ENCODE assay signal across 8 cellular contexts in the genomic region with DNA sequence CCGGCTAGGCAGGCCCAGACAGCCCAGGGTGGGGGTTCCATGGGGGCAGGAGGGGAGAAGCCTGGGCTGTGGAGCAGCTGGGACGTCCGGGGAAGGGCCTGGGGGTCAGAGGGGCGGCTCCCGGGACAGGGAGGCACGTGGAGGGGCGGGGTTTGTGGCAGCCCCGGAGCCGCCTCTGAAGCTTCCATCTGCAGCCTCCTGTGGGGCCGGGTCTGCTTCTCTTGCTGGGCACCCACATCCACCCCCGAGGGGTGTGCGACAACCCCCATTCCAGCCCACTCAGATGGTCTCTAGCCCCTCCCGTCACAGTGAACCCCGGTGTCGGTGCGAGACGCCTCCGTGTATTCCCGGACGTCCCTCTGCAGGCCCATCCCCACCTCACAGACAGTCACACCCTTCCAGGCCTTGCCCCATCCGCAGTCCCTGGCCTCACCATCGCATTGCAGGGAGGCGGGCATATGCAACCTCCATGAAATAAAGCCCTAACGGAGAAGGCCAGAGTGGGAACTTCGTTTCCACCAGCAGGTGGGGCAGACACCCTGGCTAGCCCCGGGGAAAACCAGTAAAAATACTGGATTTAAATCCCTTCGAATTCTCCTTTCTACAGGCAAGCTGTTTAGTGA. TPM values are rescaled to one million over a fixed set of nuclear protein-coding genes. Genes with fewer than 3 reads are reported as not detected.
DNase-seq lines count a peak whose midpoint lies in the region; ATAC-seq, FAIRE-seq and TF ChIP-seq lines count a peak whose summit lies in the region.
"Not testable (repeated sequence)": the region's sequence is repeated elsewhere in the genome, so short reads cannot be mapped to it uniquely, and the experiment has no call there.

No MANE protein-coding gene starts in this region.

- H3K27me3 ChIP-seq in DOHH2 (ENCODE audit: control insufficient read depth, low read length); heart left ventricle: not testable (repeated sequence)

- WGBS in heart left ventricle, 4 donors = 30 to 61% (median 47%) methylated on average over 4 to 8 of the region's 27 CpGs; no CpG with 5 or more reads in 1 of the 4 donors

- H3K79me2 ChIP-seq in DOHH2 (ENCODE audit: control insufficient read depth, low read length) = peaks cover 23% of the 10 kb centered on the region

- peak overlapping the region; percentile 43 for H3K4me2 ChIP-seq in DOHH2 (ENCODE audit: low read length)

- peaks cover 14% of the 10 kb centered on the region for H3K9me3 Mint-ChIP-seq in stimulated activated memory B cell treated with anti-CD40 and anti-IgM and Interleukin-4, amounts not matched to agents 10 μg/mL and 1 μg/mL and 100 μg/mL, for 72 hours

- intact Hi-C loops in heart left ventricle (cut with DNase I) = loop anchor here in 5 of 10 donors (10.0 kb wide), 1 partner anchor 125 kb away; no protein-coding TSS in a partner anchor

- peak overlapping the region; percentile 32 for H3K4me3 ChIP-seq in DOHH2 (ENCODE audit: low read length)
- not testable (repeated sequence) for H3K4me3 ChIP-seq in heart left ventricle

- H3K4me1 ChIP-seq in DOHH2 (ENCODE audit: control insufficient read depth, low read length) = peaks cover 49% of the 10 kb centered on the region
- not testable (repeated sequence) for H3K4me1 ChIP-seq in heart left ventricle

- not testable (repeated sequence) for H3F3A ChIP-seq in DOHH2 (ENCODE audit: control insufficient read depth, insufficient read depth)

- H3K27me3 Mint-ChIP-seq in stimulated activated memory B cell treated with anti-CD40 and anti-IgM and Interleukin-4, amounts not matched to agents 10 μg/mL and 1 μg/mL and 100 μg/mL, for 72 hours = not testable (repeated sequence)

- peaks cover 30% of the 10 kb centered on the region for H3K4me1 Mint-ChIP-seq in stimulated activated memory B cell treated with anti-CD40 and anti-IgM and Interleukin-4, amounts not matched to agents 10 μg/mL and 1 μg/mL and 100 μg/mL, for 72 hours

- H3K9me3 ChIP-seq in DOHH2 (ENCODE audit: control insufficient read depth, insufficient read depth, low read length); heart left ventricle: not testable (repeated sequence)

- not testable (repeated sequence) for TF ChIP-seq CTCF in DOHH2 (IDR thresholded peaks at IDR 0.05; ENCODE audit: low read depth, low read length, poor library complexity, severe bottlenecking); heart left ventricle (IDR thresholded peaks at IDR 0.05)

- not testable (repeated sequence) for H3K27ac Mint-ChIP-seq in stimulated activated memory B cell treated with anti-CD40 and anti-IgM and Interleukin-4, amounts not matched to agents 10 μg/mL and 1 μg/mL and 100 μg/mL, for 72 hours

- not testable (repeated sequence) for H3K36me3 ChIP-seq in DOHH2 (ENCODE audit: control insufficient read depth, low read length); heart left ventricle

- not testable (repeated sequence) for DNase-seq in GM19239 (ENCODE audit: insufficient read length, low spot score); heart left ventricle

- FAIRE-seq in GM19239 (lab: Jason Lieb, UNC) (peak; percentile 100), TTC549 (lab: Jason Lieb, UNC) (peak; percentile 47)

- peak overlapping the region; percentile 43 for H3K4me3 Mint-ChIP-seq in stimulated activated memory B cell treated with anti-CD40 and anti-IgM and Interleukin-4, amounts not matched to agents 10 μg/mL and 1 μg/mL and 100 μg/mL, for 72 hours

- not testable (repeated sequence) for H3K9me2 ChIP-seq in DOHH2 (replicated peaks; ENCODE audit: control insufficient read depth, low read length)

- H3K36me3 Mint-ChIP-seq in stimulated activated memory B cell treated with anti-CD40 and anti-IgM and Interleukin-4, amounts not matched to agents 10 μg/mL and 1 μg/mL and 100 μg/mL, for 72 hours = peaks cover 14% of the 10 kb centered on the region

- peak overlapping the region; percentile 95 for H3K27ac ChIP-seq in DOHH2 (ENCODE audit: low read depth, low read length)
- H3K27ac ChIP-seq in heart left ventricle = not testable (repeated sequence)

- ATAC-seq in GM21576 (IDR thresholded peaks at IDR 0.05; ENCODE audit: unreplicated experiment) (peak; percentile 44), HG02943 (IDR thresholded peaks at IDR 0.05; ENCODE audit: low read depth, unreplicated experiment) (peak; percentile 60), HG03442 (IDR thresholded peaks at IDR 0.05; ENCODE audit: unreplicated experiment) (peak; percentile 55), heart left ventricle (peak in 3 of 4 donors; percentile 8 to 45 (median 14))
- ATAC-seq in stimulated activated memory B cell treated with anti-CD40 and anti-IgM and Interleukin-4, amounts not matched to agents 10 μg/mL and 1 μg/mL and 100 μg/mL, for 72 hours = peak; percentile 88

- H4K20me1 ChIP-seq in DOHH2 (ENCODE audit: control insufficient read depth, insufficient read depth, low read depth, low read length) = not testable (repeated sequence)

- TF ChIP-seq POLR2A in heart left ventricle (IDR thresholded peaks at IDR 0.05) = not testable (repeated sequence)

RNA-seq across cellular contexts. Expression of a gene that starts 33.8 kb away (rescaled TPM):
- 1 to 10 TPM; 1.0 to 4.4 (median 2.0) TPM for total RNA-seq in heart left ventricle
- 1 to 10 TPM; 1.1 to 1.5 TPM for polyA plus RNA-seq in heart left ventricle

Comparison
In these comparisons a context has a peak if more than half of its experiments do, and no peak if none do; other contexts are left out.
1. ATAC-seq: peak in every context shown above with its lines; median percentile 88 in stimulated activated memory B cell treated with anti-CD40 and anti-IgM and Interleukin-4, amounts not matched to agents 10 μg/mL and 1 μg/mL and 100 μg/mL, for 72 hours; 60 in HG02943; 55 in HG03442; 44 in GM21576; 14 in heart left ventricle.